21 cellular contexts compared by ENCODE assay signal in the genomic region with DNA sequence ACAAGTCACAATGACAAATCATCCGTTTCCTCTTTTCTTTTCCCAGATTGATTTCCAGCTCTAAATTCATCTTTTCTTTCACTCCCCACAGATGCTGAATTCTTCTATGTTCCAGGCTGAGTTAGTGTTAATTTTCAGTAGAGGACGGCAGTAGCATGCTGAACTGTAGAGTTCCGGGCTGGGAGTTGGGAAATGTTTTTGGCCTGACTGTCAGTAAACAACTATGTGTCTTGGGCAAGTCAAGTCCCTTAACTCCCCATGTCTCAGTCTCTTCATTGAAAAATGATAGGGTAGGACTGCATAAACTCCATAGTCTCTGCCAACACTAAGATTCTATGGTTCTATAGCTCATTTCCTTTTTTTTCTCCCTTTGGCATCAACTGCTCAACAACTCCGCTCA.
DNase-seq lines count a peak whose midpoint lies in the region; ATAC-seq and TF ChIP-seq lines count a peak whose summit lies in the region.
"Had no signal": no experiment of that assay in that cellular context is flagged by ENCODE, and none has a peak within 500 bp of the region (broad histone marks: within the 10 kb centered on the region; RNA-seq: fewer than 3 reads in every experiment).

No MANE protein-coding gene starts in this region.

- WGBS in GM23248 (ENCODE audit: low coverage in 1 of 2, low lambda C conversion rate in 2 of 2, missing lambda C conversion rate in 2 of 2), 2 experiments, result 17 to 19% methylated on average over 4 of the region's 4 CpGs
- WGBS in esophagus squamous epithelium, 2 donors, result 62 to 78% methylated on average over 4 of the region's 4 CpGs

- TF ChIP-seq POLR2A in esophagus squamous epithelium (IDR thresholded peaks at IDR 0.05), result no peak

- H3K9ac ChIP-seq in GM23248, result no peak overlapping the region

- no peaks in the 10 kb centered on the region for H3K27me3 ChIP-seq in GM23248 (replicated peaks; ENCODE audit: insufficient read depth)
- no peaks in the 10 kb centered on the region for H3K27me3 ChIP-seq in esophagus squamous epithelium
- H3K27me3 ChIP-seq: body of pancreas had no signal

- no peaks in the 10 kb centered on the region for H4K20me1 ChIP-seq in GM23248 (ENCODE audit: insufficient read depth)

- in situ Hi-C loops in GM23248 (cut with MboI), result no loop called here

- TF ChIP-seq CTCF in esophagus squamous epithelium (IDR thresholded peaks at IDR 0.05), result no peak

- ATAC-seq in left lobe of liver (peak; percentile 62), GM19397 (IDR thresholded peaks at IDR 0.05; ENCODE audit: unreplicated experiment) (no peak), HG03432 (IDR thresholded peaks at IDR 0.05; ENCODE audit: unreplicated experiment) (no peak)
- ATAC-seq: body of pancreas had no signal

- intact Hi-C loops in esophagus squamous epithelium (cut with DNase I), result no loop called here

- H3K27ac ChIP-seq in GM23248 (peak overlapping the region; percentile 98), esophagus squamous epithelium (peak overlapping the region in 3 of 4 donors; percentile 32 to 93 (median 50)), substantia nigra (ENCODE audit: low read depth, low read length, poor library complexity, severe bottlenecking) (no peak overlapping the region)
- H3K27ac ChIP-seq: body of pancreas, PC-9, WERI-Rb-1 had no signal

- H3K4me3 ChIP-seq in GM23248 (peak overlapping the region; percentile 28), esophagus squamous epithelium (no peak overlapping the region)
- H3K4me3 ChIP-seq: body of pancreas, PC-9 had no signal

- peaks cover 58% of the 10 kb centered on the region for H3F3A ChIP-seq in GM23248 (ENCODE audit: insufficient read depth)

- H3K4me2 ChIP-seq in GM23248 (ENCODE audit: unreplicated experiment), result peak overlapping the region; percentile 63
- H3K4me2 ChIP-seq: PC-9 had no signal

- DNase-seq in GM23248, result peak; percentile 81
- DNase-seq in esophagus squamous epithelium (lab: John Stamatoyannopoulos, UW), result no peak
- peak; percentile 62 for DNase-seq in left lobe of liver (ENCODE audit: low spot score)
- DNase-seq in stromal cell of bone marrow (ENCODE audit: low read depth), result peak; percentile 64
- no peak for DNase-seq in Ammon's horn (ENCODE audit: low spot score)
- no peak for DNase-seq in substantia nigra (lab: John Stamatoyannopoulos, UW)
- DNase-seq: activated gamma-delta T cell; DMS153; effector CD8-positive, alpha-beta T cell; Kasumi-1; kidney glomerular epithelial cell; naive B cell; NCI-H1694; NCI-H510A treated with DMSO at 0.1 percent for 48 hours; PC-9; retina; stimulated activated CD4-positive, alpha-beta T cell treated with anti-CD3 and anti-CD28 coated beads, Interleukin-4, amount 100 ng/mL, for 4 hours; WERI-Rb-1 had no signal

- peaks cover 13% of the 10 kb centered on the region for H3K79me2 ChIP-seq in GM23248 (ENCODE audit: insufficient read depth)

- H3K36me3 ChIP-seq in GM23248 (ENCODE audit: low read depth) (no peaks in the 10 kb centered on the region), esophagus squamous epithelium (no peaks in the 10 kb centered on the region)
- H3K36me3 ChIP-seq: WERI-Rb-1 had no signal

- peaks cover 51% of the 10 kb centered on the region for H3K4me1 ChIP-seq in GM23248 (ENCODE audit: insufficient read depth)
- H3K4me1 ChIP-seq in esophagus squamous epithelium, result peaks cover 0 to 38% (median 3%) of the 10 kb centered on the region in 3 donors

- H2AFZ ChIP-seq in GM23248, result peak overlapping the region; percentile 57; the same call in 1 of the 2 replicates
- H2AFZ ChIP-seq: PC-9 had no signal

- H3K9me3 ChIP-seq in GM23248 (ENCODE audit: low read depth) (no peaks in the 10 kb centered on the region), esophagus squamous epithelium (no peaks in the 10 kb centered on the region)
- H3K9me3 ChIP-seq: body of pancreas had no signal

- no peaks in the 10 kb centered on the region for H3K9me2 ChIP-seq in GM23248 (ENCODE audit: insufficient read depth)

Comparison
In these comparisons a context has a peak if more than half of its experiments do, and no peak if none do; other contexts are left out.
1. DNase-seq: peak in GM23248 (single experiment), left lobe of liver (single experiment) and stromal cell of bone marrow (single experiment); none in esophagus squamous epithelium (single experiment), Ammon's horn (single experiment) and substantia nigra (0 of 49).